In genomic region chr13:112102243-112102642, GRCh38 we compare ENCODE assay signal across 16 cellular contexts. TPM values are rescaled to one million over a fixed set of nuclear protein-coding genes. Genes with fewer than 3 reads are reported as not detected.
DNase-seq lines count a peak whose midpoint lies in the region; TF ChIP-seq lines count a peak whose summit lies in the region.
"Had no signal": no experiment of that assay in that cellular context is flagged by ENCODE, and none has a peak within 500 bp of the region (broad histone marks: within the 10 kb centered on the region; RNA-seq: fewer than 3 reads in every experiment).

No MANE protein-coding gene starts in this region.

- H3K4me1 ChIP-seq in hepatocyte (ENCODE audit: insufficient read depth), result peaks cover 6% of the 10 kb centered on the region

- H3K9me3 ChIP-seq in hepatocyte (ENCODE audit: low read depth), result no peaks in the 10 kb centered on the region

- no peaks in the 10 kb centered on the region for H3K79me2 ChIP-seq in hepatocyte

- H4K20me1 ChIP-seq in hepatocyte (ENCODE audit: insufficient read depth, poor library complexity, severe bottlenecking), result no peaks in the 10 kb centered on the region

- no peak overlapping the region for H3K4me2 ChIP-seq in hepatocyte

- 33% methylated on average over 7 of the region's 7 CpGs for WGBS in hepatocyte (ENCODE audit: low lambda C conversion rate, missing lambda C conversion rate)

- DNase-seq in A172 (ENCODE audit: low spot score) (peak; percentile 39), H7 (peak; percentile 55), NCI-H2227 treated with DMSO at 0.1 percent for 48 hours (lab: John Stamatoyannopoulos, UW) (peak; percentile 86), hepatocyte (ENCODE audit: low spot score) (no peak), OCI-M2 (lab: John Stamatoyannopoulos, UW; ENCODE audit: unreplicated experiment) (no peak), Kasumi-1 (lab: John Stamatoyannopoulos, UW) (no peak), kidney glomerular epithelial cell (lab: John Stamatoyannopoulos, UW) (no peak), ecto neural progenitor cell (ENCODE audit: low spot score) (no peak)
- DNase-seq: activated CD4-positive, CD25-positive, alpha-beta regulatory T cell treated with anti-CD3 and anti-CD28 coated beads, Interleukin-2, amount 50 U/mL, for 72 hours; activated T-cell treated with anti-CD3 and anti-CD28 coated beads, Interleukin-2, amount 50 U/mL, for 4 hours; foreskin fibroblast; GDM1; IMR-90; stimulated activated CD4-positive, alpha-beta T cell treated with anti-CD3 and anti-CD28 coated beads, Interleukin-4, amount 100 ng/mL, for 24 hours; stimulated activated naive CD4-positive, alpha-beta T cell had no signal

- no peak overlapping the region for H3K27ac ChIP-seq in hepatocyte

- peaks cover 63% of the 10 kb centered on the region for H3K27me3 ChIP-seq in H7 (ENCODE audit: control insufficient read depth, insufficient read depth, low read length)
- H3K27me3 ChIP-seq in hepatocyte, result peaks cover 95% of the 10 kb centered on the region

- H3K4me3 ChIP-seq in H7 (ENCODE audit: insufficient read depth, low read depth, low read length) (no peak overlapping the region), hepatocyte (no peak overlapping the region)

- peak; percentile 22 for TF ChIP-seq CTCF in hepatocyte (IDR thresholded peaks at IDR 0.05; ENCODE audit: poor library complexity)

- no peaks in the 10 kb centered on the region for H3K9me2 ChIP-seq in hepatocyte (replicated peaks; ENCODE audit: insufficient read depth)

- no peaks in the 10 kb centered on the region for H3K36me3 ChIP-seq in H7 (replicated peaks; ENCODE audit: control insufficient read depth, insufficient read depth, low read length)
- H3K36me3 ChIP-seq in hepatocyte (replicated peaks; ENCODE audit: insufficient read depth, low read depth), result no peaks in the 10 kb centered on the region

- H2AFZ ChIP-seq in hepatocyte, result no peak overlapping the region

RNA-seq across cellular contexts. Expression of gene SOX1, which starts 35.3 kb away (rescaled TPM):
- not detected in 2 replicates for total RNA-seq in A172 (2014; rRNA removed; shearing (Covaris generic))
- 0.15 TPM in 1 of 2 replicates, not detected in the other for total RNA-seq in H7 (2014; rRNA removed; shearing (Covaris generic))
- not detected in 2 replicates for total RNA-seq in hepatocyte
- polyA plus RNA-seq in hepatocyte, result 0.07 and 0.11 TPM in 2 replicates
- total RNA-seq: IMR-90, renal cortical epithelial cell had no signal
- polyA plus RNA-seq: IMR-90 had no signal

Comparison
In these comparisons a context has a peak if more than half of its experiments do, and no peak if none do; other contexts are left out.
1. DNase-seq: peak in A172 (single experiment), H7 (single experiment) and NCI-H2227 treated with DMSO at 0.1 percent for 48 hours (single experiment); none in hepatocyte (single experiment), OCI-M2 (single experiment), Kasumi-1 (0 of 2), kidney glomerular epithelial cell (single experiment) and ecto neural progenitor cell (single experiment).